ENCODE assay signal across 17 cellular contexts in genomic region chr15:95059346-95059905, GRCh38.
DNase-seq lines count a peak whose midpoint lies in the region; ATAC-seq and TF ChIP-seq lines count a peak whose summit lies in the region.
"Had no signal": no experiment of that assay in that cellular context is flagged by ENCODE, and none has a peak within 500 bp of the region (broad histone marks: within the 10 kb centered on the region; RNA-seq: fewer than 3 reads in every experiment).

No MANE protein-coding gene starts in this region.

- H3K23ac ChIP-seq in trophoblast cell (ENCODE audit: low read length) = no peak overlapping the region

- no peak overlapping the region for H2BK12ac ChIP-seq in trophoblast cell (ENCODE audit: low read length)

- H3K4ac ChIP-seq in trophoblast cell (ENCODE audit: low read depth, low read length) = no peak overlapping the region

- no peaks in the 10 kb centered on the region for H3K79me2 ChIP-seq in trophoblast cell (ENCODE audit: control insufficient read depth, insufficient read depth, low read length, poor library complexity)

- no peak overlapping the region for H3K4me2 ChIP-seq in trophoblast cell (ENCODE audit: low read length)
- H3K4me2 ChIP-seq: BLaER1 had no signal

- H3K9me3 ChIP-seq in trophoblast cell (ENCODE audit: insufficient read depth, low read depth, low read length) = peaks cover 9% of the 10 kb centered on the region
- H3K9me3 ChIP-seq: Caco-2 had no signal

- H2AFZ ChIP-seq in trophoblast cell (ENCODE audit: insufficient read depth, low read length, poor library complexity) = no peak overlapping the region
- H2AFZ ChIP-seq: GM23248 had no signal

- no peak overlapping the region for H3K4me3 ChIP-seq in GM06990 (replicated peaks; ENCODE audit: low read depth, low read length)
- no peak overlapping the region for H3K4me3 ChIP-seq in trophoblast cell (ENCODE audit: low read depth, low read length)
- H3K4me3 ChIP-seq: BLaER1, GM23248 had no signal

- no peak overlapping the region for H3K27ac ChIP-seq in trophoblast cell (ENCODE audit: low read depth, low read length)
- H3K27ac ChIP-seq: BLaER1, C4-2B, GM23248 had no signal

- no peak overlapping the region for H2AK5ac ChIP-seq in trophoblast cell (ENCODE audit: low read length)

- no peak overlapping the region for H3K18ac ChIP-seq in trophoblast cell (ENCODE audit: low read length)

- no peak overlapping the region for H4K12ac ChIP-seq in trophoblast cell (ENCODE audit: low read depth, low read length)

- H2BK5ac ChIP-seq in trophoblast cell (ENCODE audit: low read depth, low read length, poor library complexity) = no peak overlapping the region

- no CpG with 5 or more reads among the region's 4 CpGs for WGBS in trophoblast cell (ENCODE audit: extremely low coverage, insufficient coverage, insufficient read length)

- no peak overlapping the region for H4K8ac ChIP-seq in trophoblast cell (ENCODE audit: low read depth, low read length)

- no peaks in the 10 kb centered on the region for H3K4me1 ChIP-seq in trophoblast cell (ENCODE audit: control insufficient read depth in 1 of 2, insufficient read depth in 2 of 2, low read length in 2 of 2)
- H3K4me1 ChIP-seq: BLaER1, Caco-2 had no signal

- no peaks in the 10 kb centered on the region for H3K36me3 ChIP-seq in GM06990 (ENCODE audit: control insufficient read depth, insufficient read depth, low read length)
- H3K36me3 ChIP-seq in trophoblast cell (ENCODE audit: control insufficient read depth in 1 of 2, insufficient read depth in 2 of 2, low read length in 2 of 2) = no peaks in the 10 kb centered on the region
- H3K36me3 ChIP-seq: BLaER1 had no signal

- H3K14ac ChIP-seq in trophoblast cell (ENCODE audit: low read length) = no peak overlapping the region

- no peak for TF ChIP-seq CTCF in GM06990 (IDR thresholded peaks at IDR 0.05; ENCODE audit: insufficient read depth, low read length, poor library complexity, severe bottlenecking)

- H3K27me3 ChIP-seq in GM06990 (replicated peaks; ENCODE audit: control insufficient read depth, insufficient read depth, low read length) (no peaks in the 10 kb centered on the region), trophoblast cell (ENCODE audit: insufficient read depth, low read length) (no peaks in the 10 kb centered on the region)
- H3K27me3 ChIP-seq: BLaER1 had no signal

- no peak overlapping the region for H2BK120ac ChIP-seq in trophoblast cell (ENCODE audit: insufficient read depth, low read length, poor library complexity)

- ATAC-seq in esophagus mucosa = peak; percentile 56
- ATAC-seq in GM21367 (IDR thresholded peaks at IDR 0.05; ENCODE audit: unreplicated experiment) = no peak
- ATAC-seq: CD8-positive, alpha-beta T cell had no signal

- peak; percentile 26 for DNase-seq in ELF-1 (ENCODE audit: low read depth, low spot score)
- peak; percentile 3 for DNase-seq in GM06990 (ENCODE audit: extremely low read depth, insufficient read length)
- DNase-seq in trophoblast cell = peak; percentile 13 to 52
- no peak for DNase-seq in ureter (ENCODE audit: low spot score)
- DNase-seq: Caco-2; CD4-positive, CD25-positive, alpha-beta regulatory T cell; CD8-positive, alpha-beta T cell; DMS153; DND-41; GDM1; GM23248; H7; HCEC 1CT had no signal

- no peak overlapping the region for H3K9ac ChIP-seq in trophoblast cell (ENCODE audit: low read length)
- H3K9ac ChIP-seq: BLaER1, GM23248 had no signal

- no peak overlapping the region for H4K91ac ChIP-seq in trophoblast cell (ENCODE audit: low read depth, low read length)

- no peaks in the 10 kb centered on the region for H3K79me1 ChIP-seq in trophoblast cell (ENCODE audit: low read length)
